ENCODE assay signal across 12 cellular contexts in the genomic region with DNA sequence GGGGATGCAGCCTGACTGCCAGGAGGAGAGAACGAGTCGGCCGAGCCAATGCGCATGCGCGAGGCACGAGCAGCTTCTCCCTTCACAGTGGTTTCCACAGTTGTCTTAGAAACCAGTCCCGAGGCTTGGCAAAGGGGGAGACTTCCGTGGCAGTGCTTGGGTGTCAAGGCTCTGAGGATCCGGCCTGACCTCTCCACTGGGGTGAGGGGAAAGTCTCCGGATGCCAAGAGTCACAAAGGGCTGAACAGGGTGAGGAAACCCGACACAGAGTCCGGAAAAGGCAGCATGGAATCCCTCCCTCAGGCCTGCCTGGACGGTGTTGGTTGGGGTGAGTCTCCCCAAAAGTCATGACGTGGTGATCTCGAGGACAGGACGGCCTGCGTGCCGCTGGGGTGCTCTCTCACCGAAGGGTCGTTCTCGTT.
"Had no signal": no experiment of that assay in that cellular context is flagged by ENCODE, and none has a peak within 500 bp of the region (broad histone marks: within the 10 kb centered on the region; RNA-seq: fewer than 3 reads in every experiment).

No MANE protein-coding gene starts in this region.

- H3K36me3 ChIP-seq: adrenal gland, gastroesophageal sphincter, neural progenitor cell, right lobe of liver, WERI-Rb-1 had no signal

- H3K27ac Mint-ChIP-seq: activated CD4-positive, alpha-beta T cell treated with anti-CD3 and anti-CD28 coated beads for 36 hours; activated naive CD4-positive, alpha-beta T cell treated with anti-CD3 and anti-CD28 coated beads, Interleukin-2, amount 50 U/mL, for 24 hours; naive B cell; neural progenitor cell; T-helper 1 cell treated with Interleukin-12 subunit alpha and Interleukin-12 subunit beta and Interleukin-4 antibody, amounts not matched to agents 30 μg/mL and 1 μg/mL, for 36 hours had no signal

- DNase-seq: activated CD4-positive, alpha-beta T cell treated with anti-CD3 and anti-CD28 coated beads for 36 hours; activated effector memory CD4-positive, alpha-beta T cell treated with anti-CD3 and anti-CD28 coated beads, Interleukin-2, amount 50 U/mL, for 16 hours; erythroblast; naive B cell; psoas muscle; right lobe of liver; WERI-Rb-1 had no signal

- H3K27me3 Mint-ChIP-seq: activated CD4-positive, alpha-beta T cell treated with anti-CD3 and anti-CD28 coated beads for 36 hours; activated naive CD4-positive, alpha-beta T cell treated with anti-CD3 and anti-CD28 coated beads, Interleukin-2, amount 50 U/mL, for 24 hours; naive B cell had no signal

- H3K4me3 Mint-ChIP-seq: activated CD4-positive, alpha-beta T cell treated with anti-CD3 and anti-CD28 coated beads for 36 hours; activated naive CD4-positive, alpha-beta T cell treated with anti-CD3 and anti-CD28 coated beads, Interleukin-2, amount 50 U/mL, for 24 hours; naive B cell; neural progenitor cell; T-helper 1 cell treated with Interleukin-12 subunit alpha and Interleukin-12 subunit beta and Interleukin-4 antibody, amounts not matched to agents 30 μg/mL and 1 μg/mL, for 36 hours had no signal

- H3K9me3 ChIP-seq: adrenal gland, psoas muscle, right lobe of liver had no signal

- H3K27me3 ChIP-seq: adrenal gland, gastroesophageal sphincter, neural progenitor cell, right lobe of liver had no signal

- H3K9me3 Mint-ChIP-seq: activated naive CD4-positive, alpha-beta T cell treated with anti-CD3 and anti-CD28 coated beads, Interleukin-2, amount 50 U/mL, for 24 hours had no signal

- H3K4me1 Mint-ChIP-seq: activated CD4-positive, alpha-beta T cell treated with anti-CD3 and anti-CD28 coated beads for 36 hours; activated naive CD4-positive, alpha-beta T cell treated with anti-CD3 and anti-CD28 coated beads, Interleukin-2, amount 50 U/mL, for 24 hours; naive B cell; neural progenitor cell had no signal

- H3K27ac ChIP-seq: adrenal gland, gastroesophageal sphincter, neural progenitor cell, psoas muscle, right lobe of liver, WERI-Rb-1 had no signal

- H3K9ac ChIP-seq: neural progenitor cell had no signal

- H3K4me1 ChIP-seq: adrenal gland, gastroesophageal sphincter, neural progenitor cell, psoas muscle, right lobe of liver had no signal

- H2AFZ ChIP-seq: neural progenitor cell had no signal

- ATAC-seq: activated CD4-positive, alpha-beta T cell treated with anti-CD3 and anti-CD28 coated beads for 36 hours; gastroesophageal sphincter; psoas muscle; right lobe of liver had no signal

- H3K36me3 Mint-ChIP-seq: activated naive CD4-positive, alpha-beta T cell treated with anti-CD3 and anti-CD28 coated beads, Interleukin-2, amount 50 U/mL, for 24 hours had no signal

- H3K4me2 ChIP-seq: neural progenitor cell had no signal

- H3K4me3 ChIP-seq: adrenal gland, gastroesophageal sphincter, neural progenitor cell, psoas muscle, right lobe of liver had no signal
